15 cellular contexts compared by ENCODE assay signal in the genomic region with DNA sequence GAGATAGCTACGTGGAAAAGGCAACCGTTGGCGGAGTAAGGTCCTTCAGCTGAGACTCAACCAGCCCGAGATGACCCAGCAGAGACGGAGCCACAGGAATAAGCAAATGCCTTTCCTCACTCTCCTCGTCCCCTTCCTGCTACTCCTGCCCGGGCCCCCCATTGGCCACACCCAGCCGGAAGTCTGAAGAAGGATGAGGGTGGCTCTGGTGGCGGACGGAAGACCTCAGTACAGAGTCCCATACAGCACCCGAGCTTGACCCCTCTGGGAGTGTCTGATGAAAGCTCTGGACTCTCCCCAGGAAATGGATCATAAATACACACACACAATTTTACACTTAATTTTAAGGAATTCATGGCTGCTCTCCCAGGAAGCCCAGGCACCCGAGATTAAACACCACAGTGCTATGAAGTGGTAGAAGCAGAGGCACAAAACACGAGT.
DNase-seq lines count a peak whose midpoint lies in the region; ATAC-seq, FAIRE-seq and TF ChIP-seq lines count a peak whose summit lies in the region.
"Had no signal": no experiment of that assay in that cellular context is flagged by ENCODE, and none has a peak within 500 bp of the region (broad histone marks: within the 10 kb centered on the region; RNA-seq: fewer than 3 reads in every experiment).

No MANE protein-coding gene starts in this region.

- 73% methylated on average over 13 of the region's 13 CpGs for WGBS in liver
- 41 to 50% (median 44%) methylated on average over 13 of the region's 13 CpGs for WGBS in spleen, 5 donors

- CTCF ChIA-PET in endothelial cell of umbilical vein (lab: Charles Lee): no interaction called here
- CTCF ChIA-PET in HEK293T (lab: Yijun Ruan, JAX): no interaction called here

- POLR2A ChIA-PET in endothelial cell of umbilical vein (lab: Charles Lee) (no interaction called here), HEK293T (lab: Yijun Ruan, JAX) (no interaction called here)

- H3K4me1 ChIP-seq in endothelial cell of umbilical vein (ENCODE audit: control insufficient read depth, extremely low read depth, insufficient read depth, low read length) (peaks cover 8% of the 10 kb centered on the region), liver (ENCODE audit: control insufficient read depth in 4 of 4, insufficient read depth in 4 of 4, low read length in 3 of 4) (peaks cover 0 to 30% (median 14%) of the 10 kb centered on the region in 4 donors), spleen (peaks cover 0 to 31% (median 12%) of the 10 kb centered on the region in 6 donors)

- no peaks in the 10 kb centered on the region for H3K9me3 ChIP-seq in endothelial cell of umbilical vein (replicated peaks; ENCODE audit: control insufficient read depth, insufficient read depth, low read length)
- H3K9me3 ChIP-seq in liver (ENCODE audit: control insufficient read depth in 4 of 4, low read length in 3 of 4): no peaks in the 10 kb centered on the region
- H3K9me3 ChIP-seq in spleen: no peaks in the 10 kb centered on the region
- H3K9me3 ChIP-seq: esophagus muscularis mucosa, mucosa of descending colon had no signal

- H3K4me3 Mint-ChIP-seq in HFFc6: no peak overlapping the region

- H3K27me3 ChIP-seq in endothelial cell of umbilical vein (ENCODE audit: control insufficient read depth in 2 of 2, insufficient read depth in 2 of 2, low read length in 2 of 2): no peaks in the 10 kb centered on the region
- no peaks in the 10 kb centered on the region for H3K27me3 ChIP-seq in liver (ENCODE audit: control insufficient read depth in 4 of 4, insufficient read depth in 4 of 4, low read length in 3 of 4)
- no peaks in the 10 kb centered on the region for H3K27me3 ChIP-seq in spleen (replicated peaks in 1 of 7)
- H3K27me3 ChIP-seq: esophagus muscularis mucosa had no signal

- H3K9ac ChIP-seq in endothelial cell of umbilical vein (replicated peaks; ENCODE audit: extremely low read depth, insufficient read depth, low read length): no peak overlapping the region
- H3K9ac ChIP-seq in liver (ENCODE audit: low read depth in 1 of 2, low read length in 2 of 2): no peak overlapping the region

- no peak overlapping the region for H3K4me3 ChIP-seq in endothelial cell of umbilical vein (replicated peaks in 1 of 3; ENCODE audit: insufficient read depth in 1 of 3, low read depth in 1 of 3, low read length in 3 of 3)
- H3K4me3 ChIP-seq in liver (ENCODE audit: low read depth in 1 of 3, low read length in 3 of 3): no peak overlapping the region
- no peak overlapping the region for H3K4me3 ChIP-seq in spleen
- H3K4me3 ChIP-seq: esophagus muscularis mucosa, mucosa of descending colon, SK-N-MC had no signal

- no peak for ATAC-seq in GM19395 (IDR thresholded peaks at IDR 0.05; ENCODE audit: unreplicated experiment)
- ATAC-seq: mucosa of descending colon had no signal

- BruUV-seq in endothelial cell of umbilical vein (replicated peaks; lab: Mats Ljungman, UMichigan): no TSS peak

- no peaks in the 10 kb centered on the region for H3K9me1 ChIP-seq in endothelial cell of umbilical vein (replicated peaks; ENCODE audit: control insufficient read depth, extremely low read depth, insufficient read depth, low read length)

- H4K20me1 ChIP-seq in endothelial cell of umbilical vein (replicated peaks; ENCODE audit: control insufficient read depth, extremely low read depth, insufficient read depth, low read length): no peaks in the 10 kb centered on the region

- H3K27ac ChIP-seq in endothelial cell of umbilical vein (ENCODE audit: insufficient read depth, low read depth, low read length): no peak overlapping the region
- H3K27ac ChIP-seq in liver (ENCODE audit: low read depth in 1 of 2, low read length in 2 of 2): peak overlapping the region; percentile 27 to 56
- H3K27ac ChIP-seq in spleen: peak overlapping the region in 7 of 8 donors; percentile 33 to 77 (median 73)
- H3K27ac ChIP-seq: SK-N-MC had no signal

- no peaks in the 10 kb centered on the region for H3K79me2 ChIP-seq in endothelial cell of umbilical vein (ENCODE audit: control insufficient read depth, insufficient read depth, low read length)

- TF ChIP-seq RAD21 in liver (IDR thresholded peaks at IDR 0.05): no peak

- H3K4me1 Mint-ChIP-seq in HFFc6 (ENCODE audit: low read depth): peaks cover 34% of the 10 kb centered on the region

- H3K9me3 Mint-ChIP-seq in HFFc6: no peaks in the 10 kb centered on the region

- dilution Hi-C loops in endothelial cell of umbilical vein (cut with MboI; ENCODE audit: extremely low pct_ligation_motif_present, low sequenced_read_pairs): no loop called here

- DNase-seq in HFFc6 (no peak), endothelial cell of umbilical vein (ENCODE audit: low read depth, low spot score) (no peak), spleen (no peak), AG08396 (ENCODE audit: low spot score) (no peak), SIG-M5 treated with dmso at 0.1 percent for 504 hours (lab: John Stamatoyannopoulos, UW; ENCODE audit: unreplicated experiment) (no peak), HEK293T (ENCODE audit: extremely low spot score) (no peak)
- DNase-seq: Karpas-422, mucosa of descending colon, NCI-H2029 treated with DMSO at 0.1 percent for 48 hours had no signal

- no peaks in the 10 kb centered on the region for H3K36me3 Mint-ChIP-seq in HFFc6 (ENCODE audit: low read depth)
- H3K36me3 Mint-ChIP-seq: CD14-positive monocyte had no signal

- H3K4me2 ChIP-seq in endothelial cell of umbilical vein (ENCODE audit: insufficient read depth, low read length): no peak overlapping the region

- intact Hi-C loops in endothelial cell of umbilical vein (cut with micrococcal nuclease) (no loop called here), spleen (cut with DNase I; ENCODE audit: low total_unique reads) (no loop called here)

- H3K36me3 ChIP-seq in endothelial cell of umbilical vein (ENCODE audit: control insufficient read depth in 2 of 2, extremely low read depth in 1 of 2, insufficient read depth in 2 of 2, low read length in 2 of 2) (no peaks in the 10 kb centered on the region), liver (ENCODE audit: control insufficient read depth in 4 of 4, insufficient read depth in 3 of 4, low read depth in 1 of 4, low read length in 3 of 4) (no peaks in the 10 kb centered on the region), spleen (no peaks in the 10 kb centered on the region)
- H3K36me3 ChIP-seq: esophagus muscularis mucosa had no signal

- H3K27me3 Mint-ChIP-seq in HFFc6 (ENCODE audit: insufficient read depth): no peaks in the 10 kb centered on the region; the same call in 1 of the 2 replicates

- TF ChIP-seq POLR2A in endothelial cell of umbilical vein (IDR thresholded peaks at IDR 0.05; ENCODE audit: low read depth, low read length): no peak
- no peak for TF ChIP-seq POLR2A in spleen (IDR thresholded peaks at IDR 0.05)

- H3K27ac Mint-ChIP-seq in HFFc6: peak overlapping the region; percentile 50

- FAIRE-seq in endothelial cell of umbilical vein (lab: Jason Lieb, UNC): no peak
- FAIRE-seq: colon had no signal

- peak overlapping the region; percentile 48 for H2AFZ ChIP-seq in endothelial cell of umbilical vein (ENCODE audit: low read depth, low read length)

- TF ChIP-seq CTCF in HFFc6 (IDR thresholded peaks at IDR 0.05) (no peak), endothelial cell of umbilical vein (IDR thresholded peaks at IDR 0.05; ENCODE audit: extremely low read depth in 1 of 2, insufficient read depth in 1 of 2, low read depth in 1 of 2, low read length in 2 of 2) (no peak), liver (IDR thresholded peaks at IDR 0.05; ENCODE audit: low read depth, low read length, missing input control) (no peak), spleen (IDR thresholded peaks at IDR 0.05 in 8 of 11, conservative IDR thresholded peaks at IDR 0.05 in 3 of 11) (no peak)

TF ChIP-seq in endothelial cell of umbilical vein, 7 proteins besides CTCF, POLR2A, EP300 and RAD21 (continues in another document):
- TF ChIP-seq JUN (IDR thresholded peaks at IDR 0.05; ENCODE audit: borderline replicate concordance, insufficient read depth, insufficient read length, low read depth) (no peak), MYC (IDR thresholded peaks at IDR 0.05; ENCODE audit: low read depth, low read length) (no peak), EZH2 (IDR thresholded peaks at IDR 0.05; ENCODE audit: borderline replicate concordance, low read depth, low read length, severe bottlenecking) (no peak), POLR2AphosphoS5 (IDR thresholded peaks at IDR 0.05; ENCODE audit: insufficient read depth, low read depth, low read length) (no peak), GATA2 (IDR thresholded peaks at IDR 0.05; ENCODE audit: insufficient read depth, insufficient read length, low read depth, low read length) (no peak)

TF ChIP-seq in liver, 16 proteins besides CTCF, POLR2A, EP300 and RAD21 (continues in another document):
- no peak for TF ChIP-seq GABPA (IDR thresholded peaks at IDR 0.05 in 1 of 2, conservative IDR thresholded peaks at IDR 0.05 in 1 of 2)

TF ChIP-seq in HEK293T, 16 proteins besides CTCF, POLR2A, EP300 and RAD21:
- TF ChIP-seq SUZ12 (IDR thresholded peaks at IDR 0.05) (no peak), FOXK2 (IDR thresholded peaks at IDR 0.05) (no peak), FOXM1 (IDR thresholded peaks at IDR 0.05; ENCODE audit: borderline replicate concordance) (no peak), L3MBTL2 (conservative IDR thresholded peaks at IDR 0.05) (no peak), CTBP1 (IDR thresholded peaks at IDR 0.05; ENCODE audit: borderline replicate concordance) (no peak), NFRKB (IDR thresholded peaks at IDR 0.05) (no peak), BHLHE40 (IDR thresholded peaks at IDR 0.05; ENCODE audit: borderline replicate concordance) (no peak), FOXA1 (IDR thresholded peaks at IDR 0.05) (no peak), SP1 (IDR thresholded peaks at IDR 0.05) (no peak), ZNF384 (IDR thresholded peaks at IDR 0.05) (no peak), ARNT (IDR thresholded peaks at IDR 0.05) (no peak), TARDBP (IDR thresholded peaks at IDR 0.05) (no peak), LEF1 (IDR thresholded peaks at IDR 0.05; ENCODE audit: borderline replicate concordance) (no peak), ELF4 (IDR thresholded peaks at IDR 0.05) (no peak), HDGF (IDR thresholded peaks at IDR 0.05; ENCODE audit: borderline replicate concordance) (no peak)
- TF ChIP-seq, protein P1, sequence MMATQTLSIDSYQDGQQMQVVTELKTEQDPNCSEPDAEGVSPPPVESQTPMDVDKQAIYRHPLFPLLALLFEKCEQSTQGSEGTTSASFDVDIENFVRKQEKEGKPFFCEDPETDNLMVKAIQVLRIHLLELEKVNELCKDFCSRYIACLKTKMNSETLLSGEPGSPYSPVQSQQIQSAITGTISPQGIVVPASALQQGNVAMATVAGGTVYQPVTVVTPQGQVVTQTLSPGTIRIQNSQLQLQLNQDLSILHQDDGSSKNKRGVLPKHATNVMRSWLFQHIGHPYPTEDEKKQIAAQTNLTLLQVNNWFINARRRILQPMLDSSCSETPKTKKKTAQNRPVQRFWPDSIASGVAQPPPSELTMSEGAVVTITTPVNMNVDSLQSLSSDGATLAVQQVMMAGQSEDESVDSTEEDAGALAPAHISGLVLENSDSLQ (IDR thresholded peaks at IDR 0.05): no peak
TF ChIP-seq in HEK293T: peak in this region for 0.
